Comparison of ENCODE assay signal across 11 cellular contexts in the genomic region with DNA sequence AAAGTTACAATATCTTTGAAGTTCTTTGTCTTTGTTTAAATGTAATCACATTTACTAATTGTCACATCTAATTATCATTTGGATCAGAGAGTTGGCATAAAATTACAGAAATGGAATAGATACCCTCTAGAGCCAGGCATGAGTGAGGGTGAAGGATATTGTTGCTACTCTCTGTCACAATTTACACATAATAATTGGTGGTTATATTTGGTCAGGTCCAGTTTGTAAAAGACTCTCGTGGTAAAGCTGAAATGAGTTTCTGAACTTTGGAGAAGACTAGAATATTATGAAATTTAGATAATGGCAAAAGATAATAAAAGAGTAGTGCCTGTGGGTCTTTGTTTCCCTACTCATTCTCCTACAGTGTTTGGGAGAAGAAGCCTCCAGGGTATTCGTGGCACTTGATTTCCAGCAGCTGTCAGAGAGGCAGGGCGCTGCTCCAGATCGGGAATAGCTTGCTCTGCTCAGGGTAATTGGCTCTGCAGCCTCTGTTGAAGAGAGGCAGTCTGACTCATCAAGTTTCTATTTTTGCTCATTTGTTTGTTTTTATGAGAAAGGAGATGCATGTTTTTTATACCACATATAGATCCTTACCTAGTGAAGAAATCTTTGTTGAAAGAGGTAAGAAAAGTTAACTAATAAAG.
DNase-seq lines count a peak whose midpoint lies in the region; ATAC-seq and TF ChIP-seq lines count a peak whose summit lies in the region.
"Had no signal": no experiment of that assay in that cellular context is flagged by ENCODE, and none has a peak within 500 bp of the region (broad histone marks: within the 10 kb centered on the region; RNA-seq: fewer than 3 reads in every experiment).

No MANE protein-coding gene starts in this region.

- H3K4me3 ChIP-seq in BE2C (ENCODE audit: low read depth, low read length): no peak overlapping the region

- peaks cover 3% of the 10 kb centered on the region for H3K9me3 Mint-ChIP-seq in mesothelial cell of epicardium
- H3K9me3 Mint-ChIP-seq in activated T-cell treated with anti-CD3 and anti-CD28 coated beads, Interleukin-2, amount 50 U/mL, for 24 hours: peaks cover 7% of the 10 kb centered on the region

- H3K36me3 Mint-ChIP-seq in mesothelial cell of epicardium: no peaks in the 10 kb centered on the region
- H3K36me3 Mint-ChIP-seq in activated T-cell treated with anti-CD3 and anti-CD28 coated beads, Interleukin-2, amount 50 U/mL, for 24 hours (ENCODE audit: low read depth): no peaks in the 10 kb centered on the region
- H3K36me3 Mint-ChIP-seq: activated CD8-positive, alpha-beta memory T cell treated with anti-CD3 and anti-CD28 coated beads, Interleukin-2, amount 10 ng/mL, durations not matched to agents 7 days and 5 days had no signal

- H3K27me3 ChIP-seq in BE2C: no peaks in the 10 kb centered on the region

- no peak for TF ChIP-seq CTCF in BE2C (IDR thresholded peaks at IDR 0.05; ENCODE audit: low read depth, low read length)
- TF ChIP-seq CTCF in mesothelial cell of epicardium (IDR thresholded peaks at IDR 0.05; ENCODE audit: unreplicated experiment): no peak

- TF ChIP-seq POLR2A in erythroblast (IDR thresholded peaks at IDR 0.05; ENCODE audit: low read length): no peak

- no peaks in the 10 kb centered on the region for H3K36me3 ChIP-seq in BE2C

- H3K9me3 ChIP-seq in BE2C: no peaks in the 10 kb centered on the region

- ATAC-seq in GM21576 (IDR thresholded peaks at IDR 0.05; ENCODE audit: unreplicated experiment): no peak
- ATAC-seq: activated CD8-positive, alpha-beta memory T cell treated with anti-CD3 and anti-CD28 coated beads, Interleukin-2, amount 10 ng/mL, durations not matched to agents 7 days and 5 days; HCT116 had no signal

- peaks cover 24% of the 10 kb centered on the region for H3K4me1 Mint-ChIP-seq in mesothelial cell of epicardium
- no peaks in the 10 kb centered on the region for H3K4me1 Mint-ChIP-seq in activated T-cell treated with anti-CD3 and anti-CD28 coated beads, Interleukin-2, amount 50 U/mL, for 24 hours (ENCODE audit: low read depth)
- H3K4me1 Mint-ChIP-seq: activated CD8-positive, alpha-beta memory T cell treated with anti-CD3 and anti-CD28 coated beads, Interleukin-2, amount 10 ng/mL, durations not matched to agents 7 days and 5 days had no signal

- no peaks in the 10 kb centered on the region for H3K4me1 ChIP-seq in BE2C

- H3K27me3 Mint-ChIP-seq in mesothelial cell of epicardium (ENCODE audit: low read depth): no peaks in the 10 kb centered on the region
- no peaks in the 10 kb centered on the region for H3K27me3 Mint-ChIP-seq in activated T-cell treated with anti-CD3 and anti-CD28 coated beads, Interleukin-2, amount 50 U/mL, for 24 hours
- H3K27me3 Mint-ChIP-seq: activated CD8-positive, alpha-beta memory T cell treated with anti-CD3 and anti-CD28 coated beads, Interleukin-2, amount 10 ng/mL, durations not matched to agents 7 days and 5 days had no signal

- H3K4me3 Mint-ChIP-seq in mesothelial cell of epicardium: peak overlapping the region; percentile 8
- no peak overlapping the region for H3K4me3 Mint-ChIP-seq in activated T-cell treated with anti-CD3 and anti-CD28 coated beads, Interleukin-2, amount 50 U/mL, for 24 hours
- H3K4me3 Mint-ChIP-seq: activated CD8-positive, alpha-beta memory T cell treated with anti-CD3 and anti-CD28 coated beads, Interleukin-2, amount 10 ng/mL, durations not matched to agents 7 days and 5 days had no signal

- DNase-seq in BE2C: peak; percentile 58
- DNase-seq in NCI-H1694 treated with DMSO at 0.1 percent for 48 hours (lab: John Stamatoyannopoulos, UW): peak; percentile 34
- DNase-seq in ecto neural progenitor cell (ENCODE audit: low spot score): peak; percentile 45
- DNase-seq in mesothelial cell of epicardium (ENCODE audit: low spot score in 2 of 2, unreplicated experiment in 2 of 2): no peak
- no peak for DNase-seq in activated T-cell treated with anti-CD3 and anti-CD28 coated beads, Interleukin-2, amount 50 U/mL, for 24 hours
- no peak for DNase-seq in activated CD8-positive, alpha-beta memory T cell treated with anti-CD3 and anti-CD28 coated beads, Interleukin-2, amount 50 U/mL, for 4 hours
- no peak for DNase-seq in erythroblast (lab: John Stamatoyannopoulos, UW)
- DNase-seq: activated CD8-positive, alpha-beta memory T cell treated with anti-CD3 and anti-CD28 coated beads, Interleukin-2, amount 10 ng/mL, durations not matched to agents 7 days and 5 days; DMS79 had no signal

- peak overlapping the region; percentile 9 for H3K27ac Mint-ChIP-seq in mesothelial cell of epicardium
- H3K27ac Mint-ChIP-seq in activated T-cell treated with anti-CD3 and anti-CD28 coated beads, Interleukin-2, amount 50 U/mL, for 24 hours: no peak overlapping the region
- H3K27ac Mint-ChIP-seq: activated CD8-positive, alpha-beta memory T cell treated with anti-CD3 and anti-CD28 coated beads, Interleukin-2, amount 10 ng/mL, durations not matched to agents 7 days and 5 days had no signal

Comparison
In these comparisons a context has a peak if more than half of its experiments do, and no peak if none do; other contexts are left out.
1. DNase-seq: peak in BE2C (single experiment), NCI-H1694 treated with DMSO at 0.1 percent for 48 hours (single experiment) and ecto neural progenitor cell (single experiment); none in mesothelial cell of epicardium (0 of 2), activated T-cell treated with anti-CD3 and anti-CD28 coated beads, Interleukin-2, amount 50 U/mL, for 24 hours (single experiment), activated CD8-positive, alpha-beta memory T cell treated with anti-CD3 and anti-CD28 coated beads, Interleukin-2, amount 50 U/mL, for 4 hours (single experiment) and erythroblast (0 of 2).